ENCODE assay signal across 30 cellular contexts in the genomic region with DNA sequence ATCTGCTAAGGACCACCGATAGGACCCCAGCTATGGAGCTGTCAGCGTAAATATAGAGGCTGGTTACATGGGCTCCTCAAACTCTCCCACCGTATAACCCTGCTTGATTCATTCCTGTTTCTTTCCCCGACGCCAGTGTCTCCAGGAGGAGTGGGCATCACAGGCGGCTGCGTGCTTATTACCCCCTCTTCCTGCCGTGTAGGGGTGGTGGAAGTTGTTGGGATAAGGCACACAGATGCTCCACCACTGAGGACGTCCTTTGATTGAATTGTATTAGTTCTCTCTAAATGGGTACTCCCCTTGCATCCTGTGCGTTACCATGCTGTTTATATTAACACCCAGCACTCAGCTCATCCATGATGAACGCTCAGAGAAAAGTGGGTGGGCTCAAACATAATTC.
DNase-seq lines count a peak whose midpoint lies in the region; ATAC-seq, FAIRE-seq and TF ChIP-seq lines count a peak whose summit lies in the region.
"Had no signal": no experiment of that assay in that cellular context is flagged by ENCODE, and none has a peak within 500 bp of the region (broad histone marks: within the 10 kb centered on the region; RNA-seq: fewer than 3 reads in every experiment).

No MANE protein-coding gene starts in this region.

- ATAC-seq in gastrocnemius medialis (peak in 1 of 2 donors; percentile 6), omental fat pad (ENCODE audit: low FRiP score) (no peak)
- no peak for ATAC-seq in natural killer cell treated with Interleukin-12 subunit alpha and Interleukin-12 subunit beta and Interleukin-15 and Interleukin-18, amount 100 ng/mL, for 72 hours
- ATAC-seq: activated naive CD8-positive, alpha-beta T cell treated with anti-CD3 and anti-CD28 coated beads, Interleukin-2, amount 50 U/mL, for 24 hours; activated T-cell treated with anti-CD3 and anti-CD28 coated beads, Interleukin-2, amount 50 U/mL, for 72 hours; foreskin keratinocyte; left ventricle myocardium superior; naive thymus-derived CD4-positive, alpha-beta T cell had no signal

- H2AFZ ChIP-seq in H1 (ENCODE audit: low read length): no peak overlapping the region

- TF ChIP-seq CTCF in H1 (IDR thresholded peaks at IDR 0.05; ENCODE audit: control extremely low read depth in 1 of 3, insufficient read depth in 1 of 3, low read depth in 1 of 3, low read length in 3 of 3): no peak
- TF ChIP-seq CTCF in gastrocnemius medialis (IDR thresholded peaks at IDR 0.05 in 4 of 5, conservative IDR thresholded peaks at IDR 0.05 in 1 of 5): no peak
- TF ChIP-seq CTCF in omental fat pad (IDR thresholded peaks at IDR 0.05): no peak

- H3K4me2 ChIP-seq in H1 (ENCODE audit: insufficient read depth in 1 of 2, low read depth in 2 of 2, low read length in 2 of 2): no peak overlapping the region

- H3K14ac ChIP-seq in H1 (ENCODE audit: insufficient read length): no peak overlapping the region

- peaks cover 10 to 19% of the 10 kb centered on the region in 2 donors for H3K27me3 Mint-ChIP-seq in natural killer cell treated with Interleukin-12 subunit alpha and Interleukin-12 subunit beta and Interleukin-15 and Interleukin-18, amount 100 ng/mL, for 72 hours
- H3K27me3 Mint-ChIP-seq: activated CD4-positive, alpha-beta memory T cell treated with anti-CD3 and anti-CD28 coated beads for 36 hours; activated naive CD8-positive, alpha-beta T cell treated with anti-CD3 and anti-CD28 coated beads, Interleukin-2, amount 50 U/mL, for 24 hours had no signal

- H3K4me1 ChIP-seq in SJCRH30 (peaks cover 29% of the 10 kb centered on the region), H1 (replicated peaks in 1 of 4; ENCODE audit: control insufficient read depth in 3 of 4, insufficient read depth in 4 of 4, low read length in 3 of 4) (peaks cover 0 to 4% (median 0%) of the 10 kb centered on the region in 4 experiments; a peak in 3 of 7 replicates), gastrocnemius medialis (peaks cover 7 to 8% of the 10 kb centered on the region in 2 donors)
- H3K4me1 ChIP-seq: esophagus squamous epithelium, foreskin keratinocyte, spleen had no signal

- CTCF ChIA-PET in H1 (lab: Charles Lee; ENCODE audit: partially characterized antibody): no interaction called here

- peak overlapping the region; percentile 20; the same call in 1 of the 2 replicates for H3K18ac ChIP-seq in H1 (ENCODE audit: extremely low read depth, low read length)

- no peak overlapping the region for H2AK5ac ChIP-seq in H1 (ENCODE audit: low read depth, low read length)

- no peak overlapping the region for H3K27ac Mint-ChIP-seq in natural killer cell treated with Interleukin-12 subunit alpha and Interleukin-12 subunit beta and Interleukin-15 and Interleukin-18, amount 100 ng/mL, for 72 hours
- H3K27ac Mint-ChIP-seq: activated CD4-positive, alpha-beta memory T cell treated with anti-CD3 and anti-CD28 coated beads for 36 hours; activated naive CD8-positive, alpha-beta T cell treated with anti-CD3 and anti-CD28 coated beads, Interleukin-2, amount 50 U/mL, for 24 hours; activated T-cell treated with anti-CD3 and anti-CD28 coated beads, Interleukin-2, amount 50 U/mL, for 72 hours; naive thymus-derived CD4-positive, alpha-beta T cell had no signal

- H3K4ac ChIP-seq in H1 (replicated peaks; ENCODE audit: insufficient read length, low read depth, low read length): no peak overlapping the region

- no peaks in the 10 kb centered on the region for H3K36me3 Mint-ChIP-seq in natural killer cell treated with Interleukin-12 subunit alpha and Interleukin-12 subunit beta and Interleukin-15 and Interleukin-18, amount 100 ng/mL, for 72 hours
- H3K36me3 Mint-ChIP-seq: activated CD4-positive, alpha-beta memory T cell treated with anti-CD3 and anti-CD28 coated beads for 36 hours; naive thymus-derived CD4-positive, alpha-beta T cell had no signal

- no peak for FAIRE-seq in H1 (lab: Jason Lieb, UNC)
- FAIRE-seq: G401.6, kidney had no signal

- no peak overlapping the region for H3K9ac ChIP-seq in H1 (replicated peaks in 1 of 4; ENCODE audit: extremely low read depth in 1 of 4, low read depth in 3 of 4, low read length in 3 of 4)

- H3K4me1 Mint-ChIP-seq in natural killer cell treated with Interleukin-12 subunit alpha and Interleukin-12 subunit beta and Interleukin-15 and Interleukin-18, amount 100 ng/mL, for 72 hours (ENCODE audit: low read depth in 2 of 2): no peaks in the 10 kb centered on the region
- H3K4me1 Mint-ChIP-seq: naive thymus-derived CD4-positive, alpha-beta T cell had no signal

- H2BK5ac ChIP-seq in H1 (ENCODE audit: low read depth, low read length): no peak overlapping the region

- H3K4me3 ChIP-seq in SJCRH30 (peak overlapping the region; percentile 46), H1 (ENCODE audit: extremely low read depth in 1 of 4, insufficient read depth in 2 of 4, low read depth in 3 of 4, low read length in 4 of 4) (no peak overlapping the region), gastrocnemius medialis (peak overlapping the region in 3 of 4 donors; percentile 34 to 39 (median 36))
- H3K4me3 ChIP-seq: esophagus squamous epithelium, HAP-1, heart left ventricle, ovary, SK-N-MC, spleen, transverse colon had no signal

- H4K20me1 ChIP-seq in H1 (replicated peaks in 1 of 2; ENCODE audit: control insufficient read depth in 1 of 2, insufficient read depth in 2 of 2, low read length in 2 of 2): no peaks in the 10 kb centered on the region

- H3K23me2 ChIP-seq in H1 (ENCODE audit: low read depth, low read length): no peaks in the 10 kb centered on the region

- H2BK12ac ChIP-seq in H1 (ENCODE audit: low read depth, low read length): no peak overlapping the region

- POLR2A ChIA-PET in H1 (lab: Charles Lee; ENCODE audit: partially characterized antibody): no interaction called here

- no peak for TF ChIP-seq POLR2A in H1 (IDR thresholded peaks at IDR 0.05; ENCODE audit: control extremely low read depth in 1 of 2, low read depth in 2 of 2, low read length in 2 of 2)
- no peak for TF ChIP-seq POLR2A in gastrocnemius medialis (IDR thresholded peaks at IDR 0.05)

- 80% methylated on average over 11 of the region's 11 CpGs; no CpG with 5 or more reads in 1 of the 2 experiments for WGBS in H1 (ENCODE audit: extremely low coverage in 1 of 2, insufficient coverage in 1 of 2, insufficient read length in 1 of 2, insufficient replicate concordance in 2 of 2, low coverage in 1 of 2, low lambda C conversion rate in 2 of 2, missing lambda C conversion rate in 1 of 2), 2 experiments

- peak overlapping the region; percentile 56 for H2BK120ac ChIP-seq in H1 (replicated peaks; ENCODE audit: low read depth, low read length)

- H3K4me3 Mint-ChIP-seq in natural killer cell treated with Interleukin-12 subunit alpha and Interleukin-12 subunit beta and Interleukin-15 and Interleukin-18, amount 100 ng/mL, for 72 hours: no peak overlapping the region
- H3K4me3 Mint-ChIP-seq: activated CD4-positive, alpha-beta memory T cell treated with anti-CD3 and anti-CD28 coated beads for 36 hours; activated naive CD8-positive, alpha-beta T cell treated with anti-CD3 and anti-CD28 coated beads, Interleukin-2, amount 50 U/mL, for 24 hours; activated T-cell treated with anti-CD3 and anti-CD28 coated beads, Interleukin-2, amount 50 U/mL, for 72 hours; naive thymus-derived CD4-positive, alpha-beta T cell had no signal

- H3K36me3 ChIP-seq in SJCRH30 (no peaks in the 10 kb centered on the region), H1 (ENCODE audit: control insufficient read depth in 2 of 4, insufficient read depth in 4 of 4, low read length in 3 of 4) (no peaks in the 10 kb centered on the region), gastrocnemius medialis (no peaks in the 10 kb centered on the region)
- H3K36me3 ChIP-seq: esophagus squamous epithelium, HAP-1, heart left ventricle, ovary, spleen, transverse colon had no signal

- no peak for TF ChIP-seq RAD21 in H1 (IDR thresholded peaks at IDR 0.05 in 1 of 2, conservative IDR thresholded peaks at IDR 0.05 in 1 of 2; ENCODE audit: low read depth in 2 of 2, low read length in 2 of 2)

- H3K9me3 Mint-ChIP-seq in natural killer cell treated with Interleukin-12 subunit alpha and Interleukin-12 subunit beta and Interleukin-15 and Interleukin-18, amount 100 ng/mL, for 72 hours: no peaks in the 10 kb centered on the region
- H3K9me3 Mint-ChIP-seq: activated CD4-positive, alpha-beta memory T cell treated with anti-CD3 and anti-CD28 coated beads for 36 hours; activated naive CD8-positive, alpha-beta T cell treated with anti-CD3 and anti-CD28 coated beads, Interleukin-2, amount 50 U/mL, for 24 hours; activated T-cell treated with anti-CD3 and anti-CD28 coated beads, Interleukin-2, amount 50 U/mL, for 72 hours; naive thymus-derived CD4-positive, alpha-beta T cell had no signal

- DNase-seq in NCI-H69 (lab: John Stamatoyannopoulos, UW) (peak; percentile 84), SJCRH30 (peak; percentile 74 to 83), H1 (ENCODE audit: low read depth in 1 of 2, low spot score in 2 of 2) (no peak), gastrocnemius medialis (no peak), SW 1271 (lab: John Stamatoyannopoulos, UW) (no peak), omental fat pad (ENCODE audit: low spot score) (no peak)
- DNase-seq in natural killer cell treated with Interleukin-12 subunit alpha and Interleukin-12 subunit beta and Interleukin-15 and Interleukin-18, amount 100 ng/mL, for 72 hours (ENCODE audit: low spot score): no peak
- DNase-seq: activated CD4-positive, alpha-beta memory T cell treated with anti-CD3 and anti-CD28 coated beads for 36 hours; activated CD4-positive, alpha-beta T cell treated with anti-CD3 and anti-CD28 coated beads for 1 hour; activated naive CD4-positive, alpha-beta T cell; activated naive CD8-positive, alpha-beta T cell treated with anti-CD3 and anti-CD28 coated beads, Interleukin-2, amount 50 U/mL, for 24 hours; activated T-cell treated with anti-CD3 and anti-CD28 coated beads, Interleukin-2, amount 50 U/mL, for 72 hours; COR-L47; DMS79; esophagus squamous epithelium; foreskin keratinocyte; heart left ventricle; KBM-7; kidney; left ventricle myocardium superior; naive thymus-derived CD4-positive, alpha-beta T cell; NCI-H1105; NCI-H2081 treated with DMSO at 0.1 percent for 48 hours; NCI-H226; ovary; spleen had no signal

- H3K79me1 ChIP-seq in H1 (ENCODE audit: low read depth, low read length): no peaks in the 10 kb centered on the region

- no peak overlapping the region for H3K56ac ChIP-seq in H1 (replicated peaks; ENCODE audit: insufficient read length, low read depth, low read length)

- peak overlapping the region; percentile 96 for H3K27ac ChIP-seq in SJCRH30
- H3K27ac ChIP-seq in H1 (ENCODE audit: low read depth, low read length): no peak overlapping the region
- peak overlapping the region; percentile 76 to 86 (median 78) for H3K27ac ChIP-seq in gastrocnemius medialis
- H3K27ac ChIP-seq: esophagus squamous epithelium, foreskin keratinocyte, heart left ventricle, ovary, SK-N-MC, spleen had no signal

- no peak overlapping the region for H4K8ac ChIP-seq in H1 (ENCODE audit: extremely low read depth, insufficient read depth, low read length)

- H3K23ac ChIP-seq in H1 (ENCODE audit: insufficient read length): no peak overlapping the region

- TF ChIP-seq EP300 in H1 (IDR thresholded peaks at IDR 0.05; ENCODE audit: borderline replicate concordance in 1 of 2, low read depth in 2 of 2, low read length in 2 of 2): no peak

- H3K9me3 ChIP-seq in SJCRH30 (replicated peaks) (no peaks in the 10 kb centered on the region), H1 (ENCODE audit: insufficient read depth in 2 of 2, low read depth in 1 of 2, low read length in 1 of 2) (no peaks in the 10 kb centered on the region), gastrocnemius medialis (no peaks in the 10 kb centered on the region)
- H3K9me3 ChIP-seq: esophagus squamous epithelium, HAP-1, heart left ventricle, ovary, spleen, transverse colon had no signal

- H2BK20ac ChIP-seq in H1 (ENCODE audit: low read length): no peak overlapping the region

- intact Hi-C loops in gastrocnemius medialis (cut with DNase I; ENCODE audit: low total_unique reads): loop anchor here (1.0 to 5.0 kb wide), 4 partner anchors 57 to 117 kb away; no protein-coding TSS in a partner anchor

- H4K91ac ChIP-seq in H1 (replicated peaks; ENCODE audit: insufficient read length, low read length): no peak overlapping the region

- H4K5ac ChIP-seq in H1 (ENCODE audit: insufficient read length, low read depth, low read length): no peak overlapping the region

- H3K79me2 ChIP-seq in H1 (ENCODE audit: control insufficient read depth in 1 of 2, insufficient read depth in 2 of 2, low read length in 2 of 2): no peaks in the 10 kb centered on the region

- in situ Hi-C loops in gastrocnemius medialis (cut with MboI; ENCODE audit: low sequenced_read_pairs in 4 of 4): no loop called here

- H3K27me3 ChIP-seq in SJCRH30: no peaks in the 10 kb centered on the region
- H3K27me3 ChIP-seq in H1 (replicated peaks in 1 of 4; ENCODE audit: control insufficient read depth in 3 of 4, extremely low read depth in 1 of 4, insufficient read depth in 3 of 4, low read length in 3 of 4): no peaks in the 10 kb centered on the region
- H3K27me3 ChIP-seq in gastrocnemius medialis: no peaks in the 10 kb centered on the region
- H3K27me3 ChIP-seq: esophagus squamous epithelium, foreskin keratinocyte, heart left ventricle, ovary, spleen, transverse colon had no signal

- H2BK15ac ChIP-seq in H1 (ENCODE audit: low read length): no peak overlapping the region

Comparison
In these comparisons a context has a peak if more than half of its experiments do, and no peak if none do; other contexts are left out.
1. DNase-seq: peak in NCI-H69 (single experiment) and SJCRH30 (2 of 2); none in H1 (0 of 2), gastrocnemius medialis (0 of 2), SW 1271 (0 of 2), omental fat pad (single experiment) and natural killer cell treated with Interleukin-12 subunit alpha and Interleukin-12 subunit beta and Interleukin-15 and Interleukin-18, amount 100 ng/mL, for 72 hours (single experiment).
2. H3K4me3 ChIP-seq: peak in SJCRH30 (single experiment) and gastrocnemius medialis (3 of 4); none in H1 (0 of 4).